In the genomic region with DNA sequence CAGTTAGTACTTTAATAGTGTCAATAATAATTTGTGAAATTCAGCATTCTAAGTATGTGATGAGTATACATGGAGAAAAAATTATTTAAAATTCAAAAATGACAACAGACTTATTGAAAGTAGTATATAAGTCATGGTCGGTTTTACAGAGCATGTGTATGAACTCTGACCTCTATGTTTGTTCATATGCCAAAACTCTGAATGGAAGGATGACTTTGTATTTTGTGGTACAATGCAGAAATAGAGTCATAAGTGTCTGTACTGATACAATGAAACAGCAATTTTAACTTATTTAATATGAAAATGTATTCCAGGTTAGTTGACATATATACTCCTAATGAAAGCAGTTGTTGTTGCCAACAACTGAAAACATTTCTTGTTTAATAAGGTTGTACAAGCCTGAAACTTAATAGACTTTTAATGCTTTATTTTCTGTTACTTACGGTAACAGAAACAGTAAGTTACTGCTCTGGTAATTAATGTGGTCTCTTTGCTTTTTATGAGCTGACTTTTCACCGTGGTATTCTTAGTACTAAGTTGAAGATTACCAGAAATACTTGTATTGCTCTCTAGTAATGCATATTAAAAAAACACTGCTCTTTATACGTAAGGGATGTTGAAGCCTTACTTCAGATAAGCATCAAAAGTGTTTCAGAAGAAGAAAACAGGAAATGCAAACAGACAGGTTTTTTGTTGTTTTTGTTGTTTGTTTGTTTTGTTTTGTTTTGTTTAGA, we compare ENCODE assay signal across 8 cellular contexts. TPM values are rescaled to one million over a fixed set of nuclear protein-coding genes. Genes with fewer than 3 reads are reported as not detected.
A peak's percentile ranks its signal among the peaks of the same experiment; 100 is the strongest.
DNase-seq lines count a peak whose midpoint lies in the region; ATAC-seq and TF ChIP-seq lines count a peak whose summit lies in the region.

No MANE protein-coding gene starts in this region.

- no peak for TF ChIP-seq CTCF in A673 (conservative IDR thresholded peaks at IDR 0.05; ENCODE audit: low read depth, low read length)

- peak overlapping the region; percentile 99 for H3K4me3 Mint-ChIP-seq in activated T-helper 2 cell treated with anti-CD3 and anti-CD28 coated beads, Interferon-gamma antibody, Interleukin-2, Interleukin-4, amounts not matched to agents 10 μg/mL and 5 μg/mL and 100 μg/mL, durations not matched to agents 14 hours and 24 hours and 36 hours (ENCODE audit: low read depth)

- in situ Hi-C loops in HAP-1 (cut with MboI; ENCODE audit: low sequenced_read_pairs), result no loop called here

- H3K36me3 Mint-ChIP-seq in activated T-helper 2 cell treated with anti-CD3 and anti-CD28 coated beads, Interferon-gamma antibody, Interleukin-2, Interleukin-4, amounts not matched to agents 10 μg/mL and 5 μg/mL and 100 μg/mL, durations not matched to agents 14 hours and 24 hours and 36 hours (ENCODE audit: low read depth), result peaks cover 28% of the 10 kb centered on the region

- peak overlapping the region; percentile 66 for H3K27ac Mint-ChIP-seq in activated T-helper 2 cell treated with anti-CD3 and anti-CD28 coated beads, Interferon-gamma antibody, Interleukin-2, Interleukin-4, amounts not matched to agents 10 μg/mL and 5 μg/mL and 100 μg/mL, durations not matched to agents 14 hours and 24 hours and 36 hours

- no peaks in the 10 kb centered on the region for H3K9me3 ChIP-seq in A673 (ENCODE audit: low read depth, low read length, poor library complexity, severe bottlenecking)
- H3K9me3 ChIP-seq in HAP-1, result no peaks in the 10 kb centered on the region

- no peaks in the 10 kb centered on the region for H3K27me3 Mint-ChIP-seq in activated T-helper 2 cell treated with anti-CD3 and anti-CD28 coated beads, Interferon-gamma antibody, Interleukin-2, Interleukin-4, amounts not matched to agents 10 μg/mL and 5 μg/mL and 100 μg/mL, durations not matched to agents 14 hours and 24 hours and 36 hours (ENCODE audit: low read depth)

- H3K36me3 ChIP-seq in A673 (ENCODE audit: insufficient read depth, low read length, poor library complexity, severe bottlenecking) (peaks cover 14% of the 10 kb centered on the region), HAP-1 (replicated peaks) (peaks cover 16% of the 10 kb centered on the region)

- DNase-seq in A673 (ENCODE audit: low spot score) (peak; percentile 16), HAP-1 (ENCODE audit: low spot score in 2 of 2) (peak in 1 of 2 experiments; percentile 12), kidney glomerular epithelial cell (lab: John Stamatoyannopoulos, UW) (peak; percentile 20), GM19240 (ENCODE audit: insufficient read length, low spot score) (no peak), posterior vena cava (ENCODE audit: low spot score) (no peak)
- no peak for DNase-seq in activated T-helper 2 cell treated with anti-CD3 and anti-CD28 coated beads, Interferon-gamma antibody, Interleukin-2, Interleukin-4, amounts not matched to agents 10 μg/mL and 5 μg/mL and 100 μg/mL, durations not matched to agents 14 hours and 24 hours and 36 hours (ENCODE audit: low spot score)
- DNase-seq in stimulated activated CD8-positive, alpha-beta memory T cell treated with anti-CD3 and anti-CD28 coated beads, Interleukin-4, amount 100 ng/mL, for 48 hours, result no peak

- H3K4me3 ChIP-seq in A673 (ENCODE audit: low read depth, low read length, poor library complexity, severe bottlenecking) (peak overlapping the region; percentile 87), HAP-1 (peak overlapping the region; percentile 98)

- CTCF ChIA-PET in A673 (lab: Charles Lee), result no interaction called here

- intact Hi-C loops in A673 (cut with micrococcal nuclease; ENCODE audit: unreplicated experiment) (loop anchor here (10.0 kb wide), 1 partner anchor 625 kb away; no protein-coding TSS in a partner anchor), posterior vena cava (cut with DNase I) (loop anchor here in 1 of 2 donors (5.0 kb wide), 1 partner anchor 277 kb away; the partner anchor contains the start of gene PDS5A)
- intact Hi-C loops in activated T-helper 2 cell treated with anti-CD3 and anti-CD28 coated beads, Interferon-gamma antibody, Interleukin-2, Interleukin-4, amounts not matched to agents 10 μg/mL and 5 μg/mL and 100 μg/mL, durations not matched to agents 14 hours and 24 hours and 36 hours (cut with micrococcal nuclease), result loop anchor here (2.0 to 10.0 kb wide), 7 partner anchors 61 to 607 kb away; partner anchors contain the start of genes N4BP2, SMIM14 and UGDH

- no peak for ATAC-seq in GM21528 (IDR thresholded peaks at IDR 0.05; ENCODE audit: low FRiP score, unreplicated experiment)

- no peaks in the 10 kb centered on the region for H3K9me3 Mint-ChIP-seq in activated T-helper 2 cell treated with anti-CD3 and anti-CD28 coated beads, Interferon-gamma antibody, Interleukin-2, Interleukin-4, amounts not matched to agents 10 μg/mL and 5 μg/mL and 100 μg/mL, durations not matched to agents 14 hours and 24 hours and 36 hours

- POLR2A ChIA-PET in A673 (lab: Charles Lee; ENCODE audit: low non-redundant PET), result interaction anchor here (0.6 kb wide), 1 partner anchor 31 kb away, joined by 9 read pairs; no protein-coding TSS in a partner anchor

- H3K4me1 ChIP-seq in A673 (ENCODE audit: insufficient read depth, low read length, poor library complexity, severe bottlenecking) (peaks cover 6% of the 10 kb centered on the region), HAP-1 (peaks cover 9% of the 10 kb centered on the region)

- H3K4me1 Mint-ChIP-seq in activated T-helper 2 cell treated with anti-CD3 and anti-CD28 coated beads, Interferon-gamma antibody, Interleukin-2, Interleukin-4, amounts not matched to agents 10 μg/mL and 5 μg/mL and 100 μg/mL, durations not matched to agents 14 hours and 24 hours and 36 hours (ENCODE audit: low read depth), result peaks cover 25% of the 10 kb centered on the region

- no peaks in the 10 kb centered on the region for H3K27me3 ChIP-seq in A673 (replicated peaks; ENCODE audit: insufficient read depth, low read depth, low read length, poor library complexity)
- H3K27me3 ChIP-seq in HAP-1 (ENCODE audit: low read depth), result no peaks in the 10 kb centered on the region

- no TSS peak for BruUV-seq in A673 (replicated peaks; lab: Mats Ljungman, UMichigan)

- peak overlapping the region; percentile 95 for H3K27ac ChIP-seq in A673 (ENCODE audit: low read depth, low read length, poor library complexity, severe bottlenecking)

RNA-seq across cellular contexts. Expression of gene UBE2K, which starts 1.9 kb away (rescaled TPM):
- total RNA-seq in A673 (2021), result 137 and 138 TPM in 2 replicates
- total RNA-seq in activated T-helper 2 cell treated with anti-CD3 and anti-CD28 coated beads, Interferon-gamma antibody, Interleukin-2, Interleukin-4, amounts not matched to agents 10 μg/mL and 5 μg/mL and 100 μg/mL, durations not matched to agents 14 hours and 24 hours and 36 hours, result 94.1 and 94.8 TPM in 2 replicates
- total RNA-seq in posterior vena cava, result 10 to 100 TPM; 52.4 to 71.9 TPM

Comparison
In these comparisons a context has a peak if more than half of its experiments do, and no peak if none do; other contexts are left out.
1. DNase-seq: peak in A673 (single experiment) and kidney glomerular epithelial cell (single experiment); none in activated T-helper 2 cell treated with anti-CD3 and anti-CD28 coated beads, Interferon-gamma antibody, Interleukin-2, Interleukin-4, amounts not matched to agents 10 μg/mL and 5 μg/mL and 100 μg/mL, durations not matched to agents 14 hours and 24 hours and 36 hours (single experiment), GM19240 (single experiment), stimulated activated CD8-positive, alpha-beta memory T cell treated with anti-CD3 and anti-CD28 coated beads, Interleukin-4, amount 100 ng/mL, for 48 hours (single experiment) and posterior vena cava (single experiment).